In the genomic region with DNA sequence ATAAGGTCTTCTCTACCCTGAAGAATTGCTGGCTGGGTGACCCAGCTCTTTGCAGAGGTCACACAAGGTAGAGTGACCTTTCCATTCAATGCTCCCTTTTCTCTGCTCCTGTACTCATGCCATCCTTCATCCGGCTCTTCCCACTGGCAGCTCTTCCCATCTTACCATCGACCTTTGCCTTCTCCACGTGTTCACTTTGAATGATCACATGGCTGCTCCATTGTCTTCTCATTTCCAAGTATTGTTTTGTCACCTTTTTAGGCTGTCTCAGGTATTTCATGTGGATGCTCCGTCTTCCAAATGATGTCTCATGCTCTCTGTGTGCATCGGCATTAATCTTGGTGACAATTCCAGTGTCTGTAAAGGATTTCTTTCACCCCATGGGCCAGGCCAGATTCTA, we compare ENCODE assay signal across 11 cellular contexts.
"Had no signal": no experiment of that assay in that cellular context is flagged by ENCODE, and none has a peak within 500 bp of the region (broad histone marks: within the 10 kb centered on the region; RNA-seq: fewer than 3 reads in every experiment).

No MANE protein-coding gene starts in this region.

- H3K4me2 ChIP-seq: GM23338 had no signal

- H3K27ac Mint-ChIP-seq: GM23338, H9, HFFc6 had no signal

- H3K4me3 ChIP-seq: GM23248, GM23338, HAP-1 had no signal

- H3K9ac ChIP-seq: GM23248 had no signal

- FAIRE-seq: H1, H54 had no signal

- DNase-seq: GM23248, GOT3, H7, H9, HCEC 1CT, HFFc6 had no signal

- ATAC-seq: GM23338, HCT116 had no signal

- H3K27ac ChIP-seq: GM23248 had no signal

- H2AFZ ChIP-seq: GM23248, GM23338 had no signal

- H3K36me3 ChIP-seq: HAP-1 had no signal

- H3K4me3 Mint-ChIP-seq: GM23338, H9, HFFc6 had no signal
